ENCODE assay signal across 17 cellular contexts in the genomic region with DNA sequence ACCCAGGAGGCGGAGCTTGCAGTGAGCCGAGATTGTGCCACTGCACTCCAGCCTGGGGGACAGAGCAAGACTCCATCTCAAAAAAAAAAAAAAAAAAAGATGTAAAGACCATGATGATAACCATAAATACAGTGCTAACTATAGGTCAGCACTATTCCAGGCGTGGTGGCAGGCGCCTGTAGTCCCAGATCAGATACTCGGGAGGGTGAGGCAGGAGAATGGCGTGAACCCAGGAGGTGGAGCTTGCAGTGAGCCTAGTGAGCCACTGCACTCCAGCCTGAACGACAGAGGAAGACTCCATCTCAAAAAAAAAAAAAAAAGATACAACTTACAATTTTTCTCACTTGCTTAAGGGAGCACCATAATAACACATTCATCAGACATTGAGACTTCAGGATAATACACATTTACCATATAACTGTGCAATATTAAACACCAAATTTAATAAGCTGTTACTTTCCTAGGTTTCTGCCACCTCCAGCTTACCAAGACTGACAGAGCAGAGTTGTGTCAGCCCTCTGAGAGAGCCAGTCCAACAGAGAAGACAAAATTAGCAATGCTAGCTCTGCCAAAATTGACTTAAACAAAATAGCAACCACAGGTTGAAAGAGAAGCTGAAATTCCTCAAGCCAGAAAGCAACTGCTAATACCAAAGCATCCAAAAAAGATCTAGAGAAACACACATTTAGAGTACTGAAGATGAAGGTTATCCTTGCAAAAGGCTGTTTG.
"Had no signal": no experiment of that assay in that cellular context is flagged by ENCODE, and none has a peak within 500 bp of the region (broad histone marks: within the 10 kb centered on the region; RNA-seq: fewer than 3 reads in every experiment).

No MANE protein-coding gene starts in this region.

- H3K36me3 ChIP-seq: thyroid gland had no signal

- H3K4me1 ChIP-seq: foreskin keratinocyte, thyroid gland had no signal

- H3K4me3 ChIP-seq: coronary artery, hepatocyte, thyroid gland had no signal

- H3K9me3 ChIP-seq: thyroid gland had no signal

- H3K27ac ChIP-seq: coronary artery, foreskin keratinocyte, hepatocyte, thyroid gland had no signal

- DNase-seq: activated B cell treated with CpG ODN at 0.5 μM for 24 hours; activated CD4-positive, alpha-beta T cell treated with anti-CD3 and anti-CD28 coated beads for 36 hours; activated CD4-positive, alpha-beta T cell treated with anti-CD3 and anti-CD28 coated beads, Interleukin-2, amount 50 U/mL, for 4 hours; activated CD8-positive, alpha-beta memory T cell treated with anti-CD3 and anti-CD28 coated beads for 24 hours; activated CD8-positive, alpha-beta memory T cell treated with anti-CD3 and anti-CD28 coated beads, Interleukin-2, amount 50 U/mL, for 4 hours; activated naive CD4-positive, alpha-beta T cell; activated T-cell treated with anti-CD3 and anti-CD28 coated beads, Interleukin-2, amount 50 U/mL, for 24 hours; amniotic stem cell; cerebellar nuclear complex; foreskin keratinocyte; stimulated activated CD4-positive, alpha-beta T cell treated with anti-CD3 and anti-CD28 coated beads, Interleukin-12 subunit alpha, Interleukin-12 subunit beta, amount 100 ng/mL, for 4 hours; stimulated activated CD4-positive, alpha-beta T cell treated with anti-CD3 and anti-CD28 coated beads, Interleukin-4, amount 100 ng/mL, for 4 hours; stimulated activated naive CD8-positive, alpha-beta T cell treated with anti-CD3 and anti-CD28 coated beads, Interleukin-15, Interleukin-2, amounts not matched to agents 100 U/mL and 50 U/mL, for 24 hours; thyroid gland had no signal

- ATAC-seq: activated CD4-positive, alpha-beta T cell treated with anti-CD3 and anti-CD28 coated beads for 36 hours; activated T-helper 17 cell treated with anti-CD3 and anti-CD28 coated beads, Interleukin-2, amount 50 U/mL, for 72 hours; foreskin keratinocyte; stimulated activated naive CD8-positive, alpha-beta T cell treated with anti-CD3 and anti-CD28 coated beads, Interleukin-15, Interleukin-2, amounts not matched to agents 100 U/mL and 50 U/mL, for 24 hours had no signal

- H3K27me3 ChIP-seq: foreskin keratinocyte, hepatocyte, thyroid gland had no signal
